Comparison of ENCODE assay signal across 8 cellular contexts in the genomic region with DNA sequence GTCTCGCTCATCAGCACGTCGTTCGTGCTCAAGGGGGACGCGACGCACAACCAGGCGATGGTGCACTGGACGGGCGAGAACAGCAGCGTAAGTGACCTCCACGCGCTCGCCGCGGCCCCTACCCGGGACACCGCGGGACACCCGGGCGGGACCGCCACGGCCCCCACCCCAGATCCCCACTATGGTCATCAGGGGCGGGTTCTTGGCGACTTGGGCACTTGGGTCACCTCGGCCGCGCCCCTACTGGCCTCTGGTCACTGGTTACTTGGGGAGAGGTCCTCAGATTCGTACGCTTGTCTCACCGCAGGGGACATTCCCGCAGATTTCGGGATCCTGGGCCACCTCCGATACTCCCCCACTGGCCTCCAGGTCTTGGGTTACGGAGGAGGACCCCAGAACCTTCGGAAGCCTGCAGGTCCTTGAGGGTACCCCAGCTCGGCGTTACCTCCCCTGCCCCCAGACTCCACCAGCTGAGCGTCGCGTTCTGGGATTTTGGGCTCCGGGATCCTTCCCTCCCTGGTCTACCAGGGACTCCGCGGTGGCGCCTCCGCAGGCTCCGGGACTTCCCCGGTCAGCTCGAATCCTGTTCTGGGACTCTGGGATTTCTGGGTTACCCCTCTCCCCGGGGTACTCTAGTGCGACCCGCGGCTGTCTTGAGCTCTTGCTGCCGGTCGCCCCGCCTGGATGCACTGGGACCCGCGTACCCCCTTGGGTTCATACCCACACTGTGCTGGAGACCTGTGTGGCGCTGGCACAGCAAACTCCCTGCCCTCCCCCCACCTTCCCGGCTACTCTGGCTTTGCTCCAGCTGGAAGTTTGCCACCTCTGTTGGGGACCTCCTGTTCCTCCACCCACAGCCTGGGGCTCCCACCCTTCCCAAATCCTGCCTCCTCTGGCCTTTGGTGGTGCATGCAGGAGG. TPM values are rescaled to one million over a fixed set of nuclear protein-coding genes. Genes with fewer than 3 reads are reported as not detected.
DNase-seq lines count a peak whose midpoint lies in the region; ATAC-seq, FAIRE-seq and TF ChIP-seq lines count a peak whose summit lies in the region.

No MANE protein-coding gene starts in this region.

- no peak for TF ChIP-seq POLR2A in GM12891 (IDR thresholded peaks at IDR 0.05; ENCODE audit: low read depth, low read length)

- DNase-seq in H7: peak; percentile 78
- DNase-seq in WERI-Rb-1: peak; percentile 62
- DNase-seq in GM12891 (ENCODE audit: insufficient read length, low spot score): no peak
- no peak for DNase-seq in NK-92 (lab: John Stamatoyannopoulos, UW; ENCODE audit: unreplicated experiment)
- no peak for DNase-seq in frontal cortex (ENCODE audit: low spot score in 2 of 2)

- H3K4me1 ChIP-seq in iPS-15b (ENCODE audit: control insufficient read depth, insufficient read depth, low read length): no peaks in the 10 kb centered on the region
- peaks cover 7% of the 10 kb centered on the region for H3K4me1 ChIP-seq in skeletal muscle satellite cell (ENCODE audit: control insufficient read depth, insufficient read depth, low read length)

- FAIRE-seq in GM12891 (lab: Jason Lieb, UNC) (no peak), frontal cortex (lab: Jason Lieb, UNC) (no peak)

- H3K27me3 ChIP-seq in H7 (ENCODE audit: control insufficient read depth, insufficient read depth, low read length) (peaks cover 23% of the 10 kb centered on the region), WERI-Rb-1 (ENCODE audit: insufficient read depth, low read depth, severe bottlenecking) (no peaks in the 10 kb centered on the region), iPS-15b (ENCODE audit: control insufficient read depth, insufficient read depth, low read length) (peaks cover 33% of the 10 kb centered on the region), skeletal muscle satellite cell (ENCODE audit: control insufficient read depth, insufficient read depth, low read length) (peaks cover 70% of the 10 kb centered on the region)

- peak overlapping the region; percentile 63 for H3K4me3 ChIP-seq in H7 (ENCODE audit: insufficient read depth, low read depth, low read length)
- H3K4me3 ChIP-seq in WERI-Rb-1 (ENCODE audit: low read depth, low read length): peak overlapping the region; percentile 92
- H3K4me3 ChIP-seq in iPS-15b (ENCODE audit: low read depth, low read length): peak overlapping the region; percentile 78
- peak overlapping the region; percentile 63 for H3K4me3 ChIP-seq in skeletal muscle satellite cell (ENCODE audit: low read length)

- ATAC-seq in GM18870 (IDR thresholded peaks at IDR 0.05; ENCODE audit: unreplicated experiment): no peak

- peak overlapping the region; percentile 76 for H3K4me2 ChIP-seq in skeletal muscle satellite cell (ENCODE audit: low read length)

- TF ChIP-seq CTCF in WERI-Rb-1 (IDR thresholded peaks at IDR 0.05; ENCODE audit: low read depth, low read length): peak; percentile 17; the same call in 1 of the 2 replicates

- H3K36me3 ChIP-seq in H7 (replicated peaks; ENCODE audit: control insufficient read depth, insufficient read depth, low read length) (no peaks in the 10 kb centered on the region), WERI-Rb-1 (peaks cover 26% of the 10 kb centered on the region), iPS-15b (ENCODE audit: control insufficient read depth, insufficient read depth, low read length) (no peaks in the 10 kb centered on the region), skeletal muscle satellite cell (ENCODE audit: insufficient read depth, low read length) (no peaks in the 10 kb centered on the region)

- peak overlapping the region; percentile 92 for H3K27ac ChIP-seq in WERI-Rb-1

- no peak overlapping the region for H3K9ac ChIP-seq in iPS-15b (ENCODE audit: low read depth, low read length)
- H3K9ac ChIP-seq in skeletal muscle satellite cell (ENCODE audit: low read depth, low read length): no peak overlapping the region

- H3K9me3 ChIP-seq in WERI-Rb-1 (ENCODE audit: severe bottlenecking) (no peaks in the 10 kb centered on the region), iPS-15b (ENCODE audit: control insufficient read depth, insufficient read depth, low read length) (no peaks in the 10 kb centered on the region), skeletal muscle satellite cell (replicated peaks; ENCODE audit: low read length) (no peaks in the 10 kb centered on the region)

TF ChIP-seq in GM12891, 5 proteins besides CTCF, POLR2A, EP300 and RAD21:
- no peak for TF ChIP-seq SPI1 (IDR thresholded peaks at IDR 0.05; ENCODE audit: low read depth, low read length)
- TF ChIP-seq POLR2AphosphoS5 (IDR thresholded peaks at IDR 0.05; ENCODE audit: low read depth, low read length): no peak
- no peak for TF ChIP-seq POU2F2 (IDR thresholded peaks at IDR 0.05; ENCODE audit: low read depth, low read length)
- TF ChIP-seq PAX5 (IDR thresholded peaks at IDR 0.05; ENCODE audit: insufficient read depth, low read length, severe bottlenecking): no peak
- no peak for TF ChIP-seq TAF1 (IDR thresholded peaks at IDR 0.05; ENCODE audit: low read depth, low read length)

RNA-seq across cellular contexts. Expression of gene SORCS2, which starts 1.0 kb away (rescaled TPM):
- 2.0 and 4.9 TPM in 2 replicates for total RNA-seq in H7 (2014; rRNA removed; shearing (Covaris generic))
- total RNA-seq in skeletal muscle satellite cell (2012; rRNA removed): 0.25 and 1.1 TPM in 2 replicates
- polyA plus RNA-seq in GM12891 (2012; ENCODE audit: low read depth, missing spikeins): 0.01 TPM
- total RNA-seq in frontal cortex: 4.9 TPM

Comparison
In these comparisons a context has a peak if more than half of its experiments do, and no peak if none do; other contexts are left out.
1. DNase-seq: peak in H7 (single experiment) and WERI-Rb-1 (single experiment); none in GM12891 (single experiment), NK-92 (single experiment) and frontal cortex (0 of 2).
2. Peak in every context shown above with its lines, with median percentiles within 50 percentile points of each other: H3K4me3 ChIP-seq.